In the genomic region with DNA sequence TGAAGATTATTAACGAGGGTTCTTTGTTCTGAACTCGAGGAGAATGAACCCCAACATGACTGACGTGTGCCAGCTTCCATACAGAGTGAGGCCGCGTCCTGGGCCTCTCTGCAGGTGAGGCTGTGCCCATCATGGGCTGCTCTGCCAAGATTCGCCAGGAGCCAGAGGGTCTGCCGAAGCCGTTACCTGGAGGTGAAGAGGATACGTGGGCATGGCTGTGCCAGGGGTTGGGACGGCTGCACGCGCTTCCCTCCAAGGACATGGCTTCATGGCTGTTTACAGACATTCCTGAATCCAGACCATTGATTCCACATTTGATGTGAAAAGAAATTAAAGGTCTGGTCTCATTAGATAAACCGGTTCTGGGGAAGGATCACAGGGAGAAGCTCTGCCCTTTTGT, we compare ENCODE assay signal across 16 cellular contexts.
DNase-seq lines count a peak whose midpoint lies in the region; ATAC-seq and TF ChIP-seq lines count a peak whose summit lies in the region.
"Had no signal": no experiment of that assay in that cellular context is flagged by ENCODE, and none has a peak within 500 bp of the region (broad histone marks: within the 10 kb centered on the region; RNA-seq: fewer than 3 reads in every experiment).

No MANE protein-coding gene starts in this region.

- H3K4me1 ChIP-seq in right atrium auricular region (no peaks in the 10 kb centered on the region), uterus (no peaks in the 10 kb centered on the region)
- H3K4me1 ChIP-seq: HAP-1 had no signal

- H3K4me3 Mint-ChIP-seq in chondrocyte (ENCODE audit: unreplicated experiment): no peak overlapping the region
- H3K4me3 Mint-ChIP-seq in nephron progenitor cell: no peak overlapping the region
- H3K4me3 Mint-ChIP-seq: CD4-positive, CD25-positive, alpha-beta regulatory T cell had no signal

- H3K27ac ChIP-seq in right atrium auricular region (no peak overlapping the region), uterus (no peak overlapping the region)
- H3K27ac ChIP-seq: BLaER1 treated with 17β-estradiol and CSF1 and Interleukin-3, amounts not matched to agents 10 nM and 100 nM had no signal

- H3K36me3 Mint-ChIP-seq in chondrocyte (ENCODE audit: low read depth) (no peaks in the 10 kb centered on the region), nephron progenitor cell (ENCODE audit: low read depth) (no peaks in the 10 kb centered on the region)
- H3K36me3 Mint-ChIP-seq: CD4-positive, CD25-positive, alpha-beta regulatory T cell had no signal

- H3K4me3 ChIP-seq in right atrium auricular region (no peak overlapping the region), uterus (no peak overlapping the region)
- H3K4me3 ChIP-seq: BLaER1 treated with 17β-estradiol and CSF1 and Interleukin-3, amounts not matched to agents 10 nM and 100 nM; GM12878; HAP-1 had no signal

- H3K9me3 Mint-ChIP-seq in chondrocyte (ENCODE audit: low read depth): no peaks in the 10 kb centered on the region
- H3K9me3 Mint-ChIP-seq in nephron progenitor cell: no peaks in the 10 kb centered on the region

- H3K4me1 Mint-ChIP-seq in chondrocyte (ENCODE audit: low read depth) (no peaks in the 10 kb centered on the region), nephron progenitor cell (peaks cover 37% of the 10 kb centered on the region)
- H3K4me1 Mint-ChIP-seq: CD4-positive, CD25-positive, alpha-beta regulatory T cell had no signal

- no peak for ATAC-seq in left ventricle myocardium superior
- ATAC-seq: GM12878, HepG2 had no signal

- H3K27me3 Mint-ChIP-seq in chondrocyte (ENCODE audit: low read depth): no peaks in the 10 kb centered on the region
- H3K27me3 Mint-ChIP-seq in nephron progenitor cell (ENCODE audit: low read depth, poor library complexity): peaks cover 4% of the 10 kb centered on the region
- H3K27me3 Mint-ChIP-seq: CD4-positive, CD25-positive, alpha-beta regulatory T cell had no signal

- H3K9me3 ChIP-seq in right atrium auricular region: no peaks in the 10 kb centered on the region
- H3K9me3 ChIP-seq in uterus: no peaks in the 10 kb centered on the region
- H3K9me3 ChIP-seq: HAP-1 had no signal

- peak; percentile 34 for DNase-seq in right atrium auricular region (ENCODE audit: low spot score)
- DNase-seq in left ventricle myocardium superior: no peak
- DNase-seq in chondrocyte (ENCODE audit: low spot score): peak; percentile 84
- DNase-seq in nephron progenitor cell: no peak
- DNase-seq in ureter (ENCODE audit: low spot score): peak; percentile 39
- no peak for DNase-seq in foreskin melanocyte
- no peak for DNase-seq in uterus
- DNase-seq in stimulated activated CD4-positive, alpha-beta T cell treated with anti-CD3 and anti-CD28 coated beads, Interleukin-12 subunit alpha, Interleukin-12 subunit beta, amount 100 ng/mL, for 4 hours: no peak
- DNase-seq: ACHN; CD4-positive, CD25-positive, alpha-beta regulatory T cell; DMS79; GOT3 had no signal

- TF ChIP-seq POLR2A in uterus (IDR thresholded peaks at IDR 0.05): no peak

- H3K27me3 ChIP-seq in right atrium auricular region: no peaks in the 10 kb centered on the region
- H3K27me3 ChIP-seq in uterus: no peaks in the 10 kb centered on the region
- H3K27me3 ChIP-seq: BLaER1 treated with 17β-estradiol and CSF1 and Interleukin-3, amounts not matched to agents 10 nM and 100 nM had no signal

- H3K27ac Mint-ChIP-seq in chondrocyte (ENCODE audit: unreplicated experiment) (no peak overlapping the region), nephron progenitor cell (peak overlapping the region; percentile 53)
- H3K27ac Mint-ChIP-seq: CD4-positive, CD25-positive, alpha-beta regulatory T cell had no signal

- no peak for TF ChIP-seq CTCF in right atrium auricular region (IDR thresholded peaks at IDR 0.05)
- TF ChIP-seq CTCF in chondrocyte (IDR thresholded peaks at IDR 0.05): no peak
- TF ChIP-seq CTCF in nephron progenitor cell (IDR thresholded peaks at IDR 0.05): no peak
- TF ChIP-seq CTCF in uterus (IDR thresholded peaks at IDR 0.05): no peak

- H3K36me3 ChIP-seq in right atrium auricular region (no peaks in the 10 kb centered on the region), uterus (no peaks in the 10 kb centered on the region)
- H3K36me3 ChIP-seq: BLaER1 treated with 17β-estradiol and CSF1 and Interleukin-3, amounts not matched to agents 10 nM and 100 nM; HAP-1 had no signal

- intact Hi-C loops in left ventricle myocardium superior (cut with micrococcal nuclease) (no loop called here), uterus (cut with DNase I; ENCODE audit: low total_unique reads) (no loop called here)

Comparison
In these comparisons a context has a peak if more than half of its experiments do, and no peak if none do; other contexts are left out.
1. DNase-seq: peak in right atrium auricular region (single experiment), chondrocyte (single experiment) and ureter (single experiment); none in left ventricle myocardium superior (single experiment), nephron progenitor cell (single experiment), foreskin melanocyte (single experiment), uterus (0 of 2) and stimulated activated CD4-positive, alpha-beta T cell treated with anti-CD3 and anti-CD28 coated beads, Interleukin-12 subunit alpha, Interleukin-12 subunit beta, amount 100 ng/mL, for 4 hours (single experiment).